29 cellular contexts compared by ENCODE assay signal in the genomic region with DNA sequence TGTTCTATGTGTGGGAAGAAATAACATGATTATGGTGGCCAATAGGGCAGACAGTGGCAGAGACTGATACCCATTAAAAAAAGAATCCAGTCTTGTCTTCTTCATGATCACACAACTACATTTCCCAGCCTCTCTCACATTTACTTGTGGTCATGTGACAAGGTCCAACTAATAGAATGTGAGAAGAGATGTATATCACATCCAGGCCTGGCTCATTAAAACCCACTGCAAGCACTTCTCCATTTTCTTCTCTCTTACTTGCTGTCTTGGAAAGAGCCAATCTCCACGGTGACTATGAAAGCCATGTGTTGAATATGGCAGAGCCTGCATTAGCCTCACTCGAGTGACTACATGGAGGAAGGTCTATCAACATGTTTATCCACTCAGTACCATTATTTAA.
"Had no signal": no experiment of that assay in that cellular context is flagged by ENCODE, and none has a peak within 500 bp of the region (broad histone marks: within the 10 kb centered on the region; RNA-seq: fewer than 3 reads in every experiment).

No MANE protein-coding gene starts in this region.

- H3K4me3 Mint-ChIP-seq: activated B cell treated with CpG ODN at 0.5 μM for 24 hours; activated CD8-positive, alpha-beta T cell treated with anti-CD3 and anti-CD28 coated beads for 36 hours; activated naive CD4-positive, alpha-beta T cell treated with anti-CD3 and anti-CD28 coated beads, Interleukin-2, amount 50 U/mL, for 24 hours; activated naive CD8-positive, alpha-beta T cell treated with anti-CD3 and anti-CD28 coated beads, Interleukin-2, amount 50 U/mL, for 24 hours; mesothelial cell of epicardium; naive B cell; nephron progenitor cell; stimulated activated effector memory CD8-positive, alpha-beta T cell treated with anti-CD3 and anti-CD28 coated beads, Interleukin-12 subunit alpha, Interleukin-12 subunit beta, amount 100 ng/mL, for 72 hours; stimulated activated naive CD8-positive, alpha-beta T cell treated with anti-CD3 and anti-CD28 coated beads, Interleukin-15, Interleukin-2, amounts not matched to agents 100 ng/mL and 50 ng/mL, for 24 hours; T-helper 2 cell treated with Interferon-gamma antibody and Interleukin-4, amounts not matched to agents 5 μg/mL and 100 μg/mL, for 36 hours; type B pancreatic cell had no signal

- ATAC-seq: activated CD8-positive, alpha-beta T cell treated with anti-CD3 and anti-CD28 coated beads for 36 hours; activated naive CD8-positive, alpha-beta T cell treated with anti-CD3 and anti-CD28 coated beads, Interleukin-2, amount 50 U/mL, for 24 hours; left cardiac atrium; left ventricle myocardium superior; pancreas; sciatic nerve; stimulated activated effector memory CD8-positive, alpha-beta T cell treated with anti-CD3 and anti-CD28 coated beads, Interleukin-12 subunit alpha, Interleukin-12 subunit beta, amount 100 ng/mL, for 72 hours had no signal

- H3K27ac Mint-ChIP-seq: activated B cell treated with CpG ODN at 0.5 μM for 24 hours; activated CD8-positive, alpha-beta T cell treated with anti-CD3 and anti-CD28 coated beads for 36 hours; activated naive CD4-positive, alpha-beta T cell treated with anti-CD3 and anti-CD28 coated beads, Interleukin-2, amount 50 U/mL, for 24 hours; activated naive CD8-positive, alpha-beta T cell treated with anti-CD3 and anti-CD28 coated beads, Interleukin-2, amount 50 U/mL, for 24 hours; activated T-helper 2 cell treated with anti-CD3 and anti-CD28 coated beads, Interferon-gamma antibody, Interleukin-2, Interleukin-4, amounts not matched to agents 10 μg/mL and 5 μg/mL and 100 μg/mL, durations not matched to agents 14 hours and 24 hours and 36 hours; mesothelial cell of epicardium; naive B cell; nephron progenitor cell; stimulated activated effector memory CD8-positive, alpha-beta T cell treated with anti-CD3 and anti-CD28 coated beads, Interleukin-12 subunit alpha, Interleukin-12 subunit beta, amount 100 ng/mL, for 72 hours; stimulated activated naive CD8-positive, alpha-beta T cell treated with anti-CD3 and anti-CD28 coated beads, Interleukin-15, Interleukin-2, amounts not matched to agents 100 ng/mL and 50 ng/mL, for 24 hours; T-helper 2 cell treated with Interferon-gamma antibody and Interleukin-4, amounts not matched to agents 5 μg/mL and 100 μg/mL, for 36 hours; type B pancreatic cell had no signal

- H3K27me3 Mint-ChIP-seq: activated B cell treated with CpG ODN at 0.5 μM for 24 hours; activated naive CD4-positive, alpha-beta T cell treated with anti-CD3 and anti-CD28 coated beads, Interleukin-2, amount 50 U/mL, for 24 hours; naive B cell; type B pancreatic cell had no signal

- H3K4me1 Mint-ChIP-seq: activated B cell treated with CpG ODN at 0.5 μM for 24 hours; activated naive CD4-positive, alpha-beta T cell treated with anti-CD3 and anti-CD28 coated beads, Interleukin-2, amount 50 U/mL, for 24 hours; activated naive CD8-positive, alpha-beta T cell treated with anti-CD3 and anti-CD28 coated beads, Interleukin-2, amount 50 U/mL, for 24 hours; naive B cell; nephron progenitor cell; stimulated activated effector memory CD8-positive, alpha-beta T cell treated with anti-CD3 and anti-CD28 coated beads, Interleukin-12 subunit alpha, Interleukin-12 subunit beta, amount 100 ng/mL, for 72 hours had no signal

- H3K36me3 Mint-ChIP-seq: activated naive CD4-positive, alpha-beta T cell treated with anti-CD3 and anti-CD28 coated beads, Interleukin-2, amount 50 U/mL, for 24 hours; naive B cell; stimulated activated effector memory CD8-positive, alpha-beta T cell treated with anti-CD3 and anti-CD28 coated beads, Interleukin-12 subunit alpha, Interleukin-12 subunit beta, amount 100 ng/mL, for 72 hours; type B pancreatic cell had no signal

- H3K36me3 ChIP-seq: pancreas, prostate gland, uterus had no signal

- H3K9me3 Mint-ChIP-seq: activated B cell treated with CpG ODN at 0.5 μM for 24 hours; activated T-helper 2 cell treated with anti-CD3 and anti-CD28 coated beads, Interferon-gamma antibody, Interleukin-2, Interleukin-4, amounts not matched to agents 10 μg/mL and 5 μg/mL and 100 μg/mL, durations not matched to agents 14 hours and 24 hours and 36 hours; T-helper 2 cell treated with Interferon-gamma antibody and Interleukin-4, amounts not matched to agents 5 μg/mL and 100 μg/mL, for 36 hours had no signal

- H3K27ac ChIP-seq: pancreas, prostate gland, skin epidermis, uterus had no signal

- H3K27me3 ChIP-seq: pancreas, uterus had no signal

- H3K9me3 ChIP-seq: pancreas, prostate gland, uterus had no signal

- DNase-seq: activated B cell treated with CpG ODN at 0.5 μM for 24 hours; activated CD4-positive, alpha-beta T cell treated with anti-CD3 and anti-CD28 coated beads, Interleukin-2, amount 50 U/mL, for 1 hour; activated CD8-positive, alpha-beta T cell treated with anti-CD3 and anti-CD28 coated beads for 36 hours; activated naive CD8-positive, alpha-beta T cell treated with anti-CD3 and anti-CD28 coated beads, Interleukin-2, amount 50 U/mL, for 24 hours; activated T-cell treated with anti-CD3 and anti-CD28 coated beads, Interleukin-2, amount 50 U/mL, for 48 hours; amygdala; caudate nucleus; cortex of kidney; head of caudate nucleus; hippocampal formation; left cardiac atrium; left ventricle myocardium superior; naive B cell; nephron progenitor cell; pancreas; retina; stimulated activated CD4-positive, alpha-beta T cell treated with anti-CD3 and anti-CD28 coated beads, Interleukin-12 subunit alpha, Interleukin-12 subunit beta, amount 100 ng/mL, for 4 hours; stimulated activated CD4-positive, alpha-beta T cell treated with anti-CD3 and anti-CD28 coated beads, Interleukin-4, amount 100 ng/mL, for 1 hour; uterus had no signal

- H3K4me3 ChIP-seq: pancreas, prostate gland, skin epidermis, uterus had no signal

- H3K4me1 ChIP-seq: pancreas, prostate gland, uterus had no signal
